ENCODE assay signal across 27 cellular contexts in genomic region chr10:121245799-121246198, GRCh38.
A peak's percentile ranks its signal among the peaks of the same experiment; 100 is the strongest.
DNase-seq lines count a peak whose midpoint lies in the region; ATAC-seq, FAIRE-seq and TF ChIP-seq lines count a peak whose summit lies in the region.
"Had no signal": no experiment of that assay in that cellular context is flagged by ENCODE, and none has a peak within 500 bp of the region (broad histone marks: within the 10 kb centered on the region; RNA-seq: fewer than 3 reads in every experiment).

No MANE protein-coding gene starts in this region.

- peaks cover 25 to 56% (median 35%) of the 10 kb centered on the region in 10 experiments for H3K4me1 ChIP-seq in BLaER1 treated with 17β-estradiol and CSF1 and Interleukin-3, amounts not matched to agents 10 nM and 100 nM
- no peaks in the 10 kb centered on the region for H3K4me1 ChIP-seq in GM23338 (ENCODE audit: insufficient read depth)
- no peaks in the 10 kb centered on the region for H3K4me1 ChIP-seq in pancreas
- H3K4me1 ChIP-seq in neural progenitor cell: no peaks in the 10 kb centered on the region
- H3K4me1 ChIP-seq: adrenal gland had no signal

- no peak overlapping the region for H3K4me3 ChIP-seq in BLaER1 treated with 17β-estradiol and CSF1 and Interleukin-3, amounts not matched to agents 10 nM and 100 nM
- H3K4me3 ChIP-seq in GM23338: no peak overlapping the region
- H3K4me3 ChIP-seq in pancreas: no peak overlapping the region
- no peak overlapping the region for H3K4me3 ChIP-seq in neural progenitor cell
- H3K4me3 ChIP-seq: adrenal gland, body of pancreas, SJSA1, thoracic aorta had no signal

- no peaks in the 10 kb centered on the region for H3F3A ChIP-seq in GM23338 (replicated peaks; ENCODE audit: low read depth)
- peaks cover 4% of the 10 kb centered on the region for H3F3A ChIP-seq in neural progenitor cell (ENCODE audit: low read depth)

- no peak for TF ChIP-seq CTCF in GM23338 (conservative IDR thresholded peaks at IDR 0.05; ENCODE audit: low read depth in 2 of 2)
- TF ChIP-seq CTCF in pancreas (IDR thresholded peaks at IDR 0.05): no peak
- no peak for TF ChIP-seq CTCF in neural progenitor cell (IDR thresholded peaks at IDR 0.05)

- H2AFZ ChIP-seq in GM23338: peak overlapping the region; percentile 66; the same call in 1 of the 2 replicates
- H2AFZ ChIP-seq in neural progenitor cell (replicated peaks): no peak overlapping the region

- no peaks in the 10 kb centered on the region for H3K36me3 Mint-ChIP-seq in GM23338 (ENCODE audit: low read depth)
- H3K36me3 Mint-ChIP-seq in neural progenitor cell: peaks cover 2% of the 10 kb centered on the region
- H3K36me3 Mint-ChIP-seq: CD8-positive, alpha-beta memory T cell; T-cell had no signal

- no peak for FAIRE-seq in pancreas (lab: Jason Lieb, UNC)
- FAIRE-seq: endothelial cell of umbilical vein, RCC 7860 had no signal

- no peaks in the 10 kb centered on the region for H4K20me1 ChIP-seq in BLaER1 treated with 17β-estradiol and CSF1 and Interleukin-3, amounts not matched to agents 10 nM and 100 nM
- H4K20me1 ChIP-seq in GM23338 (replicated peaks; ENCODE audit: insufficient read depth): no peaks in the 10 kb centered on the region
- H4K20me1 ChIP-seq in neural progenitor cell (ENCODE audit: low read depth): no peaks in the 10 kb centered on the region

- H3K27me3 Mint-ChIP-seq in GM23338 (ENCODE audit: insufficient read depth, low read depth, poor library complexity) (no peaks in the 10 kb centered on the region), neural progenitor cell (ENCODE audit: insufficient read depth, low read depth) (no peaks in the 10 kb centered on the region)

- H3K27ac ChIP-seq in BLaER1 treated with 17β-estradiol and CSF1 and Interleukin-3, amounts not matched to agents 10 nM and 100 nM: no peak overlapping the region
- H3K27ac ChIP-seq in GM23338 (ENCODE audit: low read depth) (no peak overlapping the region), epithelial cell of prostate (peak overlapping the region; percentile 61), pancreas (no peak overlapping the region), neural progenitor cell (no peak overlapping the region), caudate nucleus (ENCODE audit: low read depth, low read length) (no peak overlapping the region)
- H3K27ac ChIP-seq: adrenal gland, body of pancreas, neutrophil, thoracic aorta had no signal

- H3K27ac Mint-ChIP-seq in GM23338 (no peak overlapping the region), neural progenitor cell (no peak overlapping the region)
- H3K27ac Mint-ChIP-seq: activated naive CD4-positive, alpha-beta T cell treated with anti-CD3 and anti-CD28 coated beads for 36 hours; B cell; CD8-positive, alpha-beta memory T cell; stimulated activated naive CD8-positive, alpha-beta T cell treated with anti-CD3 and anti-CD28 coated beads, Interleukin-15, Interleukin-2, amounts not matched to agents 100 ng/mL and 50 ng/mL, for 24 hours; T-cell had no signal

- H3K27me3 ChIP-seq in BLaER1 treated with 17β-estradiol and CSF1 and Interleukin-3, amounts not matched to agents 10 nM and 100 nM: no peaks in the 10 kb centered on the region
- no peaks in the 10 kb centered on the region for H3K27me3 ChIP-seq in GM23338 (ENCODE audit: insufficient read depth)
- no peaks in the 10 kb centered on the region for H3K27me3 ChIP-seq in pancreas
- H3K27me3 ChIP-seq in neural progenitor cell: no peaks in the 10 kb centered on the region
- H3K27me3 ChIP-seq: adrenal gland, body of pancreas, SJSA1 had no signal

- H3K4me2 ChIP-seq in BLaER1 treated with 17β-estradiol and CSF1 and Interleukin-3, amounts not matched to agents 10 nM and 100 nM: peak overlapping the region in 6 of 11 experiments; percentile 40 to 64 (median 58); a peak in 8 of 22 replicates
- no peak overlapping the region for H3K4me2 ChIP-seq in GM23338
- H3K4me2 ChIP-seq in neural progenitor cell: no peak overlapping the region

- intact Hi-C loops in pancreas (cut with DNase I): no loop called here

- DNase-seq in GM23338 (ENCODE audit: low spot score) (no peak), epithelial cell of prostate (ENCODE audit: low read depth, low spot score) (peak; percentile 36), pancreas (no peak), neural progenitor cell (ENCODE audit: low spot score) (no peak), caudate nucleus (lab: John Stamatoyannopoulos, UW) (no peak), left lobe of liver (ENCODE audit: low spot score) (no peak)
- DNase-seq: activated CD4-positive, alpha-beta T cell treated with anti-CD3 and anti-CD28 coated beads, Interleukin-2, amount 50 U/mL, for 48 hours; activated CD4-positive, CD25-positive, alpha-beta regulatory T cell; activated naive CD4-positive, alpha-beta T cell treated with anti-CD3 and anti-CD28 coated beads for 36 hours; adrenal gland; body of pancreas; CD8-positive, alpha-beta memory T cell; DMS79 treated with DMSO at 0.1 percent for 48 hours; KG1; kidney glomerular epithelial cell; NCI-H1436; NCI-H524; T-cell had no signal

- H3K79me2 ChIP-seq in GM23338 (replicated peaks; ENCODE audit: insufficient read depth) (no peaks in the 10 kb centered on the region), neural progenitor cell (ENCODE audit: low read depth) (no peaks in the 10 kb centered on the region)

- no peak overlapping the region for H3K9ac ChIP-seq in BLaER1 treated with 17β-estradiol and CSF1 and Interleukin-3, amounts not matched to agents 10 nM and 100 nM
- H3K9ac ChIP-seq in neural progenitor cell: no peak overlapping the region

- peaks cover 7% of the 10 kb centered on the region for H3K4me1 Mint-ChIP-seq in GM23338
- peaks cover 6% of the 10 kb centered on the region for H3K4me1 Mint-ChIP-seq in neural progenitor cell
- H3K4me1 Mint-ChIP-seq: B cell; CD8-positive, alpha-beta memory T cell; T-cell had no signal

- H3K9me2 ChIP-seq in GM23338 (ENCODE audit: insufficient read depth): 0 out of 2 replicates have a peak, but pooled peaks cover 7% of the 10 kb centered on the region

- no peaks in the 10 kb centered on the region for H3K36me3 ChIP-seq in BLaER1 treated with 17β-estradiol and CSF1 and Interleukin-3, amounts not matched to agents 10 nM and 100 nM
- H3K36me3 ChIP-seq in GM23338 (ENCODE audit: insufficient read depth): no peaks in the 10 kb centered on the region
- no peaks in the 10 kb centered on the region for H3K36me3 ChIP-seq in pancreas
- no peaks in the 10 kb centered on the region for H3K36me3 ChIP-seq in neural progenitor cell
- H3K36me3 ChIP-seq: adrenal gland, neutrophil, SJSA1, thoracic aorta had no signal

- no peaks in the 10 kb centered on the region for H3K9me3 ChIP-seq in BLaER1 treated with 17β-estradiol and CSF1 and Interleukin-3, amounts not matched to agents 10 nM and 100 nM (replicated peaks in 1 of 11)
- H3K9me3 ChIP-seq in pancreas: no peaks in the 10 kb centered on the region
- no peaks in the 10 kb centered on the region for H3K9me3 ChIP-seq in neural progenitor cell (ENCODE audit: low read depth)
- H3K9me3 ChIP-seq: adrenal gland, body of pancreas, neutrophil, thoracic aorta had no signal

- ATAC-seq in GM23338 (no peak), pancreas (peak in 3 of 4 donors; percentile 23 to 72 (median 60)), HG02798 (IDR thresholded peaks at IDR 0.05; ENCODE audit: poor library complexity, unreplicated experiment) (no peak), left lobe of liver (no peak)
- ATAC-seq: body of pancreas, T-cell had no signal

- H3K9me3 Mint-ChIP-seq in GM23338: no peaks in the 10 kb centered on the region
- peaks cover 6% of the 10 kb centered on the region for H3K9me3 Mint-ChIP-seq in neural progenitor cell
- H3K9me3 Mint-ChIP-seq: activated naive CD4-positive, alpha-beta T cell treated with anti-CD3 and anti-CD28 coated beads for 36 hours had no signal

- 16 to 25% methylated on average over 1 of the region's 1 CpG for WGBS in pancreas, 2 donors

- H3K4me3 Mint-ChIP-seq in GM23338 (no peak overlapping the region), neural progenitor cell (no peak overlapping the region)
- H3K4me3 Mint-ChIP-seq: activated naive CD4-positive, alpha-beta T cell treated with anti-CD3 and anti-CD28 coated beads for 36 hours; B cell; CD8-positive, alpha-beta memory T cell; stimulated activated naive CD8-positive, alpha-beta T cell treated with anti-CD3 and anti-CD28 coated beads, Interleukin-15, Interleukin-2, amounts not matched to agents 100 ng/mL and 50 ng/mL, for 24 hours; T-cell had no signal

TF ChIP-seq in GM23338, 12 proteins besides CTCF, POLR2A, EP300 and RAD21 (continues in another document):
- TF ChIP-seq ETS1 (IDR thresholded peaks at IDR 0.05) (no peak), STAT1 (IDR thresholded peaks at IDR 0.05; ENCODE audit: unreplicated experiment) (no peak)

Comparison
In these comparisons a context has a peak if more than half of its experiments do, and no peak if none do; other contexts are left out.
1. H3K4me2 ChIP-seq: peak in BLaER1 treated with 17β-estradiol and CSF1 and Interleukin-3, amounts not matched to agents 10 nM and 100 nM (6 of 11); none in GM23338 (single experiment) and neural progenitor cell (single experiment).
2. ATAC-seq: peak in pancreas (3 of 4); none in GM23338 (single experiment), HG02798 (single experiment) and left lobe of liver (single experiment).